7 cellular contexts compared by ENCODE assay signal in the genomic region with DNA sequence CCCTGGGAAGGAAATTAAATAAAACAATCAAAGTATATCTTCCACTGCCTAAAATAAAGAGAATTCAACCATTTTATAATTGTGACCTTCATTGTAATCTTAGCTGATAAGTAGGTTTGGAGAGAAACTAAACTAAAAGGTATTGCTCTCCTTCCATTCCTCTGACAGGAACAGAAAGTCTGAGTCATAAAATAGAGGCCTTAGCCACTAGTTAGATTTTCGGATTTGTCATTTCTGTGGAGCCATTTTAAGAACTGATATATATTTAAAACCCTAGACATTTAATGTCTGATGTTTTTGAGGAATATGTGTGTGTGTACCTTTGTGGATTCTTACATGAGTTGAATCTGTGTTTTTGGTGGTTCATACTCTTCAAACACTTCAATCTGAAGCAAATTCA. TPM values are rescaled to one million over a fixed set of nuclear protein-coding genes. Genes with fewer than 3 reads are reported as not detected.
DNase-seq lines count a peak whose midpoint lies in the region; ATAC-seq and TF ChIP-seq lines count a peak whose summit lies in the region.

No MANE protein-coding gene starts in this region.

- H3K27ac Mint-ChIP-seq in activated CD4-positive, alpha-beta memory T cell treated with anti-CD3 and anti-CD28 coated beads, Interleukin-2, amount 10 ng/mL, durations not matched to agents 7 days and 5 days = peak overlapping the region; percentile 67

- H3K4me1 Mint-ChIP-seq in activated CD4-positive, alpha-beta memory T cell treated with anti-CD3 and anti-CD28 coated beads, Interleukin-2, amount 10 ng/mL, durations not matched to agents 7 days and 5 days = peaks cover 15% of the 10 kb centered on the region

- H3K27ac ChIP-seq in smooth muscle cell (ENCODE audit: low read depth) = peak overlapping the region; percentile 95
- H3K27ac ChIP-seq in heart left ventricle = no peak overlapping the region

- H2AFZ ChIP-seq in smooth muscle cell (ENCODE audit: low read depth) = peak overlapping the region; percentile 65

- no peak for TF ChIP-seq CTCF in smooth muscle cell (IDR thresholded peaks at IDR 0.05; ENCODE audit: borderline replicate concordance, insufficient read depth, poor library complexity, severe bottlenecking)
- no peak for TF ChIP-seq CTCF in heart left ventricle (IDR thresholded peaks at IDR 0.05)

- no peaks in the 10 kb centered on the region for H3K9me3 Mint-ChIP-seq in activated CD4-positive, alpha-beta memory T cell treated with anti-CD3 and anti-CD28 coated beads, Interleukin-2, amount 10 ng/mL, durations not matched to agents 7 days and 5 days

- H3K27me3 ChIP-seq in smooth muscle cell (ENCODE audit: low read depth) (no peaks in the 10 kb centered on the region), heart left ventricle (no peaks in the 10 kb centered on the region)

- H3K9me3 ChIP-seq in smooth muscle cell (replicated peaks; ENCODE audit: low read depth) (no peaks in the 10 kb centered on the region), heart left ventricle (no peaks in the 10 kb centered on the region)

- TF ChIP-seq POLR2A in heart left ventricle (IDR thresholded peaks at IDR 0.05) = no peak

- POLR2A ChIA-PET in activated CD4-positive, alpha-beta memory T cell treated with anti-CD3 and anti-CD28 coated beads, Interleukin-2, amount 10 ng/mL, durations not matched to agents 7 days and 5 days (lab: Charles Lee) = interaction anchor here (1.1 to 2.3 kb wide), 3 partner anchors 18 to 144 kb away, joined by 3 to 6 read pairs (median 4); no protein-coding TSS in a partner anchor

- peak overlapping the region; percentile 59 for H3K9ac ChIP-seq in smooth muscle cell (ENCODE audit: low read depth)

- 31% methylated on average over 1 of the region's 1 CpG for WGBS in smooth muscle cell (ENCODE audit: low lambda C conversion rate)
- 61 to 76% (median 69%) methylated on average over 1 of the region's 1 CpG for WGBS in heart left ventricle, 4 donors

- ATAC-seq in GM19351 (IDR thresholded peaks at IDR 0.05; ENCODE audit: unreplicated experiment) (peak; percentile 93), HG02970 (IDR thresholded peaks at IDR 0.05; ENCODE audit: low FRiP score, unreplicated experiment) (peak; percentile 80), heart left ventricle (no peak)

- no peak overlapping the region for H3K4me3 Mint-ChIP-seq in activated CD4-positive, alpha-beta memory T cell treated with anti-CD3 and anti-CD28 coated beads, Interleukin-2, amount 10 ng/mL, durations not matched to agents 7 days and 5 days

- DNase-seq in activated CD4-positive, alpha-beta memory T cell treated with anti-CD3 and anti-CD28 coated beads, Interleukin-2, amount 10 ng/mL, durations not matched to agents 7 days and 5 days = no peak
- no peak for DNase-seq in smooth muscle cell (lab: John Stamatoyannopoulos, UW; ENCODE audit: unreplicated experiment)
- no peak for DNase-seq in NCI-H1092 (lab: John Stamatoyannopoulos, UW)
- no peak for DNase-seq in heart left ventricle
- DNase-seq in C1 segment of cervical spinal cord (lab: John Stamatoyannopoulos, UW) = no peak

- peaks cover 6% of the 10 kb centered on the region for H3K4me1 ChIP-seq in smooth muscle cell (ENCODE audit: low read depth)
- peaks cover 0 to 8% (median 0%) of the 10 kb centered on the region in 12 donors for H3K4me1 ChIP-seq in heart left ventricle

- H3F3A ChIP-seq in smooth muscle cell (ENCODE audit: low read depth) = no peaks in the 10 kb centered on the region

- peaks cover 5% of the 10 kb centered on the region for H3K36me3 Mint-ChIP-seq in activated CD4-positive, alpha-beta memory T cell treated with anti-CD3 and anti-CD28 coated beads, Interleukin-2, amount 10 ng/mL, durations not matched to agents 7 days and 5 days (ENCODE audit: low read depth)

- no peaks in the 10 kb centered on the region for H3K79me2 ChIP-seq in smooth muscle cell (ENCODE audit: low read depth)

- no peaks in the 10 kb centered on the region for H3K27me3 Mint-ChIP-seq in activated CD4-positive, alpha-beta memory T cell treated with anti-CD3 and anti-CD28 coated beads, Interleukin-2, amount 10 ng/mL, durations not matched to agents 7 days and 5 days

- peak overlapping the region; percentile 34 for H3K4me2 ChIP-seq in smooth muscle cell

- no peaks in the 10 kb centered on the region for H3K36me3 ChIP-seq in smooth muscle cell (ENCODE audit: low read depth)
- H3K36me3 ChIP-seq in heart left ventricle = no peaks in the 10 kb centered on the region

- H3K4me3 ChIP-seq in smooth muscle cell (no peak overlapping the region), heart left ventricle (no peak overlapping the region)

- CTCF ChIA-PET in activated CD4-positive, alpha-beta memory T cell treated with anti-CD3 and anti-CD28 coated beads, Interleukin-2, amount 10 ng/mL, durations not matched to agents 7 days and 5 days (lab: Charles Lee) = no interaction called here

- intact Hi-C loops in heart left ventricle (cut with DNase I) = loop anchor here in 1 of 10 donors (10.0 kb wide), 1 partner anchor 85 kb away; no protein-coding TSS in a partner anchor

- no peaks in the 10 kb centered on the region for H4K20me1 ChIP-seq in smooth muscle cell (ENCODE audit: low read depth)

RNA-seq across cellular contexts. Expression of a gene that starts 11.8 kb away (rescaled TPM):
- under 1 TPM in 1 of 2 experiments, not detected in 1; 0.28 TPM for total RNA-seq in activated CD4-positive, alpha-beta memory T cell treated with anti-CD3 and anti-CD28 coated beads, Interleukin-2, amount 10 ng/mL, durations not matched to agents 7 days and 5 days
- total RNA-seq in smooth muscle cell (0.09 TPM in 1 of 2 replicates, not detected in the other), heart left ventricle (under 1 TPM in 6 of 9 donors, not detected in 3; 0.07 to 0.75 (median 0.33) TPM)
- polyA plus RNA-seq in smooth muscle cell (not detected in 2 replicates), heart left ventricle (not detected)

Comparison
In these comparisons a context has a peak if more than half of its experiments do, and no peak if none do; other contexts are left out.
1. ATAC-seq: peak in GM19351 (single experiment) and HG02970 (single experiment); none in heart left ventricle (0 of 4).